8 cellular contexts compared by ENCODE assay signal in genomic region chr9:27033815-27034403, GRCh38. TPM values are rescaled to one million over a fixed set of nuclear protein-coding genes. Genes with fewer than 3 reads are reported as not detected.
A peak's percentile ranks its signal among the peaks of the same experiment; 100 is the strongest.
DNase-seq lines count a peak whose midpoint lies in the region; ATAC-seq, FAIRE-seq and TF ChIP-seq lines count a peak whose summit lies in the region.

No MANE protein-coding gene starts in this region.

- no peaks in the 10 kb centered on the region for H3K9me3 ChIP-seq in AG04450 (ENCODE audit: control insufficient read depth, insufficient read depth, low read length)

- POLR2A ChIA-PET in AG04450 (lab: Yijun Ruan, JAX), result no interaction called here

- DNase-seq in AG04450 (ENCODE audit: low read depth, low spot score) (peak; percentile 18), GM12891 (ENCODE audit: insufficient read length, low spot score) (peak; percentile 21), NCI-H1105 treated with DMSO at 0.1 percent for 48 hours (lab: John Stamatoyannopoulos, UW) (peak; percentile 52), dorsolateral prefrontal cortex (peak in 6 of 10 donors; percentile 31 to 76 (median 55)), medulla oblongata (ENCODE audit: extremely low spot score) (peak; percentile 58)
- peak; percentile 13 for DNase-seq in stimulated activated naive B cell treated with anti-CD40 and anti-IgM and Interleukin-4, amounts not matched to agents 10 μg/mL and 1 μg/mL and 100 μg/mL, for 72 hours

- no peak for TF ChIP-seq POLR2A in GM12891 (IDR thresholded peaks at IDR 0.05; ENCODE audit: low read depth, low read length)

- H3K4me3 Mint-ChIP-seq in stimulated activated naive B cell treated with anti-CD40 and anti-IgM and Interleukin-4, amounts not matched to agents 10 μg/mL and 1 μg/mL and 100 μg/mL, for 72 hours, result no peak overlapping the region

- CTCF ChIA-PET in AG04450 (lab: Charles Lee), result interaction anchor here (0.9 to 2.8 kb wide), 12 partner anchors 11 to 246 kb away, joined by 3 to 26 read pairs (median 5); no protein-coding TSS in a partner anchor

- no peak overlapping the region for H3K4me3 ChIP-seq in AG04450 (ENCODE audit: low read depth, low read length)
- H3K4me3 ChIP-seq in WI38 (ENCODE audit: low read depth, low read length), result no peak overlapping the region
- no peak overlapping the region for H3K4me3 ChIP-seq in dorsolateral prefrontal cortex

- H3K27me3 ChIP-seq in AG04450 (ENCODE audit: control insufficient read depth, insufficient read depth, low read length) (no peaks in the 10 kb centered on the region), dorsolateral prefrontal cortex (no peaks in the 10 kb centered on the region)

- H3K4me1 Mint-ChIP-seq in stimulated activated naive B cell treated with anti-CD40 and anti-IgM and Interleukin-4, amounts not matched to agents 10 μg/mL and 1 μg/mL and 100 μg/mL, for 72 hours, result no peaks in the 10 kb centered on the region

- no peak overlapping the region for H3K27ac ChIP-seq in AG04450 (ENCODE audit: low read depth, low read length)
- no peak overlapping the region for H3K27ac ChIP-seq in dorsolateral prefrontal cortex

- TF ChIP-seq CTCF in AG04450 (IDR thresholded peaks at IDR 0.05; ENCODE audit: low read depth, low read length), result peak; percentile 82
- peak; percentile 39; the same call in 1 of the 2 replicates for TF ChIP-seq CTCF in WI38 (IDR thresholded peaks at IDR 0.05; ENCODE audit: low read depth, low read length)
- peak; percentile 69 to 88 (median 81) for TF ChIP-seq CTCF in dorsolateral prefrontal cortex (IDR thresholded peaks at IDR 0.05 in 54 of 56, conservative IDR thresholded peaks at IDR 0.05 in 2 of 56; ENCODE audit: low read depth in 1 of 56, partially characterized antibody in 56 of 56)

- peak; percentile 93 for ATAC-seq in HG02759 (IDR thresholded peaks at IDR 0.05; ENCODE audit: unreplicated experiment)
- ATAC-seq in stimulated activated naive B cell treated with anti-CD40 and anti-IgM and Interleukin-4, amounts not matched to agents 10 μg/mL and 1 μg/mL and 100 μg/mL, for 72 hours (replicated peaks), result peak; percentile 64

- peak; percentile 41 for FAIRE-seq in GM12891 (lab: Jason Lieb, UNC)

- H3K27ac Mint-ChIP-seq in stimulated activated naive B cell treated with anti-CD40 and anti-IgM and Interleukin-4, amounts not matched to agents 10 μg/mL and 1 μg/mL and 100 μg/mL, for 72 hours, result no peak overlapping the region

- peaks cover 3 to 13% of the 10 kb centered on the region in 2 donors for H3K36me3 Mint-ChIP-seq in stimulated activated naive B cell treated with anti-CD40 and anti-IgM and Interleukin-4, amounts not matched to agents 10 μg/mL and 1 μg/mL and 100 μg/mL, for 72 hours

- H3K9me3 Mint-ChIP-seq in stimulated activated naive B cell treated with anti-CD40 and anti-IgM and Interleukin-4, amounts not matched to agents 10 μg/mL and 1 μg/mL and 100 μg/mL, for 72 hours, result no peaks in the 10 kb centered on the region

- H3K27me3 Mint-ChIP-seq in stimulated activated naive B cell treated with anti-CD40 and anti-IgM and Interleukin-4, amounts not matched to agents 10 μg/mL and 1 μg/mL and 100 μg/mL, for 72 hours, result no peaks in the 10 kb centered on the region

- intact Hi-C loops in dorsolateral prefrontal cortex (cut with DNase I), result loop anchor here in 1 of 2 donors (10.0 kb wide), 1 partner anchor 241 kb away; no protein-coding TSS in a partner anchor

TF ChIP-seq in GM12891, 5 proteins besides CTCF, POLR2A, EP300 and RAD21:
- TF ChIP-seq POU2F2 (IDR thresholded peaks at IDR 0.05; ENCODE audit: low read depth, low read length) (no peak), TAF1 (IDR thresholded peaks at IDR 0.05; ENCODE audit: low read depth, low read length) (no peak), POLR2AphosphoS5 (IDR thresholded peaks at IDR 0.05; ENCODE audit: low read depth, low read length) (no peak), PAX5 (IDR thresholded peaks at IDR 0.05; ENCODE audit: insufficient read depth, low read length, severe bottlenecking) (no peak), SPI1 (IDR thresholded peaks at IDR 0.05; ENCODE audit: low read depth, low read length) (no peak)

RNA-seq across cellular contexts. Expression of gene LRRC19, which starts 28.4 kb away (rescaled TPM):
- not detected in 2 replicates for polyA plus RNA-seq in AG04450 (2011; rRNA removed)
- 0.61 TPM in 1 of 2 replicates, not detected in the other for polyA minus RNA-seq in AG04450 (2011; rRNA and poly(A)+ RNA removed)
- polyA plus RNA-seq in GM12891 (2012; ENCODE audit: low read depth, missing spikeins), result not detected
- under 1 TPM in 4 of 120 experiments, not detected in 116; 0.13 to 0.22 (median 0.16) TPM for total RNA-seq in dorsolateral prefrontal cortex
